Comparison of ENCODE assay signal across 10 cellular contexts in genomic region chr2:162025121-162025911, GRCh38. TPM values are rescaled to one million over a fixed set of nuclear protein-coding genes. Genes with fewer than 3 reads are reported as not detected.
A peak's percentile ranks its signal among the peaks of the same experiment; 100 is the strongest.
DNase-seq lines count a peak whose midpoint lies in the region; ATAC-seq and TF ChIP-seq lines count a peak whose summit lies in the region.
"Had no signal": no experiment of that assay in that cellular context is flagged by ENCODE, and none has a peak within 500 bp of the region (broad histone marks: within the 10 kb centered on the region; RNA-seq: fewer than 3 reads in every experiment).

No MANE protein-coding gene starts in this region.

- TF ChIP-seq CTCF in AG04450 (IDR thresholded peaks at IDR 0.05; ENCODE audit: low read depth, low read length) = no peak

- CTCF ChIA-PET in AG04450 (lab: Charles Lee) = interaction anchor here (1.5 kb wide), 1 partner anchor 17 kb away, joined by 4 read pairs; no protein-coding TSS in a partner anchor

- peak overlapping the region; percentile 32 for H3K27ac ChIP-seq in AG04450 (ENCODE audit: low read depth, low read length)

- H3K27me3 Mint-ChIP-seq in T-helper 17 cell = no peaks in the 10 kb centered on the region

- POLR2A ChIA-PET in AG04450 (lab: Yijun Ruan, JAX) = interaction anchor here (1.4 kb wide), 1 partner anchor 47 kb away, joined by 3 read pairs; no protein-coding TSS in a partner anchor

- intact Hi-C loops in Right ventricle myocardium inferior (cut with DNase I) = no loop called here

- H3K4me1 Mint-ChIP-seq in T-helper 17 cell = peaks cover 35% of the 10 kb centered on the region

- no peak overlapping the region for H3K4me3 Mint-ChIP-seq in T-helper 17 cell

- DNase-seq in AG04450 (ENCODE audit: low read depth, low spot score) = peak; percentile 60
- DNase-seq in GM03348 (ENCODE audit: low spot score) = peak; percentile 85
- DNase-seq in T-helper 17 cell = no peak
- peak; percentile 50 for DNase-seq in iris pigment epithelial cell (ENCODE audit: low read depth)
- no peak for DNase-seq in Right ventricle myocardium inferior (ENCODE audit: missing footprints)
- DNase-seq in NCI-H526 treated with DMSO at 0.1 percent for 48 hours (lab: John Stamatoyannopoulos, UW) = no peak
- no peak for DNase-seq in NCI-H1694 treated with DMSO at 0.1 percent for 48 hours (lab: John Stamatoyannopoulos, UW)
- DNase-seq: NCI-H69, SW 1271 had no signal

- H3K27me3 ChIP-seq in AG04450 (ENCODE audit: control insufficient read depth, insufficient read depth, low read length) = no peaks in the 10 kb centered on the region

- peaks cover 6% of the 10 kb centered on the region for H3K36me3 Mint-ChIP-seq in T-helper 17 cell (ENCODE audit: low read depth)

- H3K9me3 ChIP-seq in AG04450 (ENCODE audit: control insufficient read depth, insufficient read depth, low read length) (no peaks in the 10 kb centered on the region), T-helper 17 cell (ENCODE audit: control insufficient read depth, low read length, poor library complexity, severe bottlenecking) (no peaks in the 10 kb centered on the region)

- H3K4me3 ChIP-seq in AG04450 (ENCODE audit: low read depth, low read length) = no peak overlapping the region

- H3K27ac Mint-ChIP-seq in T-helper 17 cell = peak overlapping the region; percentile 72

- ATAC-seq in T-helper 17 cell (no peak), Right ventricle myocardium inferior (no peak), GM18511 (IDR thresholded peaks at IDR 0.05; ENCODE audit: unreplicated experiment) (no peak)

RNA-seq across cellular contexts. Expression of gene DPP4, which starts 48.7 kb away (rescaled TPM):
- 54.7 and 61.0 TPM in 2 replicates for polyA plus RNA-seq in AG04450 (2011; rRNA removed)
- polyA minus RNA-seq in AG04450 (2011; rRNA and poly(A)+ RNA removed) = 32.8 and 37.8 TPM in 2 replicates
- total RNA-seq in T-helper 17 cell = 10 to 100 TPM; 53.6 to 57.3 TPM
- total RNA-seq in Right ventricle myocardium inferior = 5.4 TPM

Comparison
In these comparisons a context has a peak if more than half of its experiments do, and no peak if none do; other contexts are left out.
1. DNase-seq: peak in AG04450 (single experiment), GM03348 (single experiment) and iris pigment epithelial cell (single experiment); none in T-helper 17 cell (0 of 3), Right ventricle myocardium inferior (single experiment), NCI-H526 treated with DMSO at 0.1 percent for 48 hours (single experiment) and NCI-H1694 treated with DMSO at 0.1 percent for 48 hours (single experiment).